ENCODE assay signal across 19 cellular contexts in the genomic region with DNA sequence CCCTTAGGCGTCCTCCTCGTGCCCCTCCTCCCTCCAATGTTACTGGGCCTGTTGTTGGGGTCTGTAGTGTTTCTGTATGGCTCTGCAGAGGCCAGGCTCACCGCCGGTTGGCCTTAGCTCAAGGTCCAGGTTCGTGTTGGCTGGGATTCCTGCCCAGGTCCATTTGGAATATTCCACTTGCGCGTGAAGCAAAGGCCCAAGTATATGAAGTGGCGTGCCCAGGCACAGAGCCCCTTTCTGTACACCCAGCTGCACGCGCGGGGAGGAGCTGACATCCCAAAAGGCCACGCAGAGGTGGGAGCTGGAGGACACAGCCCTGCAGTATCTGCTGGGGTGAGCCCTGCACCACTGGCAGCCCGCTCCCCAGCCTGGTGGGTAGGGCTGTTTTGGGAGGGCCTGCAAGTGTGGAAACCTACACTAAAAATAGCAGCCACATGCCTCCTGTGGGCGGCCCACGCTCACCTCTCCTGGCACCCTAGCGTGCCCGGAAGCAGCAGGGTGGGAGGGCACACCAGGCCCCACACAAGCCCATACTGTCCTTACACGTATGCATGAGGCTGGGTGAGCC. TPM values are rescaled to one million over a fixed set of nuclear protein-coding genes. Genes with fewer than 3 reads are reported as not detected.
A peak's percentile ranks its signal among the peaks of the same experiment; 100 is the strongest.
DNase-seq lines count a peak whose midpoint lies in the region; ATAC-seq and TF ChIP-seq lines count a peak whose summit lies in the region.
"Had no signal": no experiment of that assay in that cellular context is flagged by ENCODE, and none has a peak within 500 bp of the region (broad histone marks: within the 10 kb centered on the region; RNA-seq: fewer than 3 reads in every experiment).

No MANE protein-coding gene starts in this region.

- H3K9ac ChIP-seq in BLaER1 (no peak overlapping the region), Karpas-422 (ENCODE audit: low read length) (no peak overlapping the region)

- H4K20me1 ChIP-seq in BLaER1 (peaks cover 99% of the 10 kb centered on the region), Karpas-422 (ENCODE audit: insufficient read depth, low read depth, low read length) (no peaks in the 10 kb centered on the region; the same call in 1 of the 2 replicates)

- CTCF ChIA-PET in WTC11 (lab: Charles Lee): interaction anchor here (0.7 to 1.1 kb wide), 2 partner anchors 133 to 263 kb away, joined by 3 read pairs; no protein-coding TSS in a partner anchor

- no peak for DNase-seq in WTC11 (ENCODE audit: low spot score)
- no peak for DNase-seq in glutamatergic neuron
- DNase-seq in mesothelial cell of epicardium (ENCODE audit: low spot score in 2 of 2, unreplicated experiment in 2 of 2): no peak
- no peak for DNase-seq in NCI-H128 (lab: John Stamatoyannopoulos, UW; ENCODE audit: unreplicated experiment)
- no peak for DNase-seq in Karpas-422
- DNase-seq in activated CD8-positive, alpha-beta memory T cell treated with anti-CD3 and anti-CD28 coated beads, Interleukin-2, amount 50 U/mL, for 48 hours: no peak
- DNase-seq: COR-L47, DMS153, EL, HFFc6, KG1, MG63, NCI-H1092, NCI-H2107, NCI-H226, NCI-H526 had no signal

- H3K27ac ChIP-seq in BLaER1: no peak overlapping the region
- no peak overlapping the region for H3K27ac ChIP-seq in Karpas-422 (ENCODE audit: low read length)
- H3K27ac ChIP-seq: A549 had no signal

- H3K79me2 ChIP-seq in Karpas-422 (ENCODE audit: low read length): no peaks in the 10 kb centered on the region

- H3K9me3 ChIP-seq in BLaER1: no peaks in the 10 kb centered on the region
- no peaks in the 10 kb centered on the region for H3K9me3 ChIP-seq in Karpas-422 (ENCODE audit: low read length)
- H3K9me3 ChIP-seq: A549, MG63 had no signal

- H3K4me1 ChIP-seq in BLaER1 (peaks cover 80% of the 10 kb centered on the region), Karpas-422 (ENCODE audit: low read length) (no peaks in the 10 kb centered on the region)
- H3K4me1 ChIP-seq: A549 had no signal

- no peak overlapping the region for H2AFZ ChIP-seq in Karpas-422 (ENCODE audit: low read length)

- no peak for ATAC-seq in WTC11
- ATAC-seq: A549 had no signal

- POLR2A ChIA-PET in WTC11 (lab: Charles Lee): no interaction called here

- TF ChIP-seq CTCF in WTC11 (IDR thresholded peaks at IDR 0.05): no peak
- no peak for TF ChIP-seq CTCF in glutamatergic neuron (IDR thresholded peaks at IDR 0.05; ENCODE audit: partially characterized antibody, unreplicated experiment)
- no peak for TF ChIP-seq CTCF in mesothelial cell of epicardium (IDR thresholded peaks at IDR 0.05; ENCODE audit: unreplicated experiment)

- H3K27me3 ChIP-seq in BLaER1 (no peaks in the 10 kb centered on the region), Karpas-422 (ENCODE audit: low read length) (no peaks in the 10 kb centered on the region)
- H3K27me3 ChIP-seq: MG63 had no signal

- H3K27ac Mint-ChIP-seq in WTC11 (0 out of 2 replicates have a peak overlapping the region, but pooled peaks have one; percentile 77), glutamatergic neuron (ENCODE audit: unreplicated experiment) (peak overlapping the region; percentile 66), mesothelial cell of epicardium (peak overlapping the region; percentile 50)
- H3K27ac Mint-ChIP-seq: CD14-positive monocyte, HFFc6 had no signal

- H3K4me2 ChIP-seq in BLaER1 (peak overlapping the region; percentile 39), Karpas-422 (ENCODE audit: low read depth, low read length, poor library complexity, severe bottlenecking) (no peak overlapping the region)
- H3K4me2 ChIP-seq: A549 had no signal

- H3K4me3 ChIP-seq in BLaER1 (no peak overlapping the region), Karpas-422 (ENCODE audit: low read length) (no peak overlapping the region)
- H3K4me3 ChIP-seq: A549, MG63 had no signal

- H3K4me3 Mint-ChIP-seq in WTC11 (no peak overlapping the region), glutamatergic neuron (ENCODE audit: unreplicated experiment) (no peak overlapping the region), mesothelial cell of epicardium (no peak overlapping the region)
- H3K4me3 Mint-ChIP-seq: CD14-positive monocyte, HFFc6 had no signal

- peaks cover 19% of the 10 kb centered on the region; the same call in 1 of the 2 replicates for H3K36me3 ChIP-seq in BLaER1
- H3K36me3 ChIP-seq in Karpas-422 (ENCODE audit: insufficient read depth, low read length): no peaks in the 10 kb centered on the region
- H3K36me3 ChIP-seq: MG63 had no signal

- no peaks in the 10 kb centered on the region for H3K9me2 ChIP-seq in Karpas-422 (replicated peaks; ENCODE audit: insufficient read depth, low read length)

- no peaks in the 10 kb centered on the region for H3K4me1 Mint-ChIP-seq in WTC11
- peaks cover 22% of the 10 kb centered on the region for H3K4me1 Mint-ChIP-seq in glutamatergic neuron (ENCODE audit: low read depth, unreplicated experiment)
- peaks cover 7% of the 10 kb centered on the region for H3K4me1 Mint-ChIP-seq in mesothelial cell of epicardium

- no peaks in the 10 kb centered on the region for H3K27me3 Mint-ChIP-seq in WTC11 (ENCODE audit: low read depth)
- peaks cover 6% of the 10 kb centered on the region for H3K27me3 Mint-ChIP-seq in glutamatergic neuron (ENCODE audit: unreplicated experiment)
- no peaks in the 10 kb centered on the region for H3K27me3 Mint-ChIP-seq in mesothelial cell of epicardium (ENCODE audit: low read depth)

- no peaks in the 10 kb centered on the region for H3K9me3 Mint-ChIP-seq in WTC11
- H3K9me3 Mint-ChIP-seq in glutamatergic neuron (ENCODE audit: unreplicated experiment): peaks cover 5% of the 10 kb centered on the region
- H3K9me3 Mint-ChIP-seq in mesothelial cell of epicardium: no peaks in the 10 kb centered on the region
- H3K9me3 Mint-ChIP-seq: HFFc6 had no signal

- H3K36me3 Mint-ChIP-seq in WTC11 (no peaks in the 10 kb centered on the region), glutamatergic neuron (ENCODE audit: unreplicated experiment) (peaks cover 4% of the 10 kb centered on the region), mesothelial cell of epicardium (no peaks in the 10 kb centered on the region)

TF ChIP-seq in WTC11, 78 proteins besides CTCF, POLR2A, EP300 and RAD21:
- TF ChIP-seq GABPB1 (CRISPR knock-in tag; IDR thresholded peaks at IDR 0.05) (peak; percentile 52; the same call in 1 of the 2 replicates), ZNF416 (CRISPR knock-in tag; IDR thresholded peaks at IDR 0.05) (no peak)
TF ChIP-seq in WTC11: peak in this region for 1.

RNA-seq across cellular contexts. Expression of a gene that starts 30.2 kb away (rescaled TPM):
- total RNA-seq in WTC11 (2021) (12.3 to 17.0 TPM (median 16.3 TPM) in 3 replicates), glutamatergic neuron (ENCODE audit: unreplicated experiment) (28.8 TPM), mesothelial cell of epicardium (29.5 to 31.9 TPM (median 29.5 TPM) in 3 replicates)
- 3.7 and 5.5 TPM in 2 replicates for total RNA-seq in Karpas-422 (2014; rRNA removed; shearing (Covaris generic); ENCODE audit: low replicate concordance)
